Comparison of ENCODE assay signal across 10 cellular contexts in genomic region chr1:145978477-145978859, GRCh38. TPM values are rescaled to one million over a fixed set of nuclear protein-coding genes. Genes with fewer than 3 reads are reported as not detected.
A peak's percentile ranks its signal among the peaks of the same experiment; 100 is the strongest.
DNase-seq lines count a peak whose midpoint lies in the region; ATAC-seq, FAIRE-seq and TF ChIP-seq lines count a peak whose summit lies in the region.
"Had no signal": no experiment of that assay in that cellular context is flagged by ENCODE, and none has a peak within 500 bp of the region (broad histone marks: within the 10 kb centered on the region; RNA-seq: fewer than 3 reads in every experiment).

No MANE protein-coding gene starts in this region.

- no peaks in the 10 kb centered on the region for H3K9me3 ChIP-seq in GM23248 (ENCODE audit: low read depth)
- no peaks in the 10 kb centered on the region for H3K9me3 ChIP-seq in WERI-Rb-1 (ENCODE audit: severe bottlenecking)
- H3K9me3 ChIP-seq in kidney (ENCODE audit: control insufficient read depth in 1 of 2, low read length in 2 of 2): no peaks in the 10 kb centered on the region
- no peaks in the 10 kb centered on the region for H3K9me3 ChIP-seq in HAP-1

- H3K27me3 Mint-ChIP-seq in stimulated activated memory B cell treated with anti-CD40 and anti-IgM and Interleukin-4, amounts not matched to agents 10 μg/mL and 1 μg/mL and 100 μg/mL, for 72 hours: no peaks in the 10 kb centered on the region
- H3K27me3 Mint-ChIP-seq: stimulated activated naive CD8-positive, alpha-beta T cell treated with anti-CD3 and anti-CD28 coated beads, Interleukin-15, amount 100 ng/mL, for 72 hours had no signal

- peak overlapping the region; percentile 55 for H3K4me3 Mint-ChIP-seq in stimulated activated memory B cell treated with anti-CD40 and anti-IgM and Interleukin-4, amounts not matched to agents 10 μg/mL and 1 μg/mL and 100 μg/mL, for 72 hours
- H3K4me3 Mint-ChIP-seq: stimulated activated naive CD8-positive, alpha-beta T cell treated with anti-CD3 and anti-CD28 coated beads, Interleukin-15, amount 100 ng/mL, for 72 hours had no signal

- H3K27me3 ChIP-seq in GM23248 (replicated peaks; ENCODE audit: insufficient read depth) (no peaks in the 10 kb centered on the region), WERI-Rb-1 (ENCODE audit: insufficient read depth, low read depth, severe bottlenecking) (no peaks in the 10 kb centered on the region), HAP-1 (ENCODE audit: low read depth) (no peaks in the 10 kb centered on the region)

- no peaks in the 10 kb centered on the region for H3K9me3 Mint-ChIP-seq in stimulated activated memory B cell treated with anti-CD40 and anti-IgM and Interleukin-4, amounts not matched to agents 10 μg/mL and 1 μg/mL and 100 μg/mL, for 72 hours
- H3K9me3 Mint-ChIP-seq: stimulated activated naive CD8-positive, alpha-beta T cell treated with anti-CD3 and anti-CD28 coated beads, Interleukin-15, amount 100 ng/mL, for 72 hours had no signal

- H3K27ac Mint-ChIP-seq in stimulated activated memory B cell treated with anti-CD40 and anti-IgM and Interleukin-4, amounts not matched to agents 10 μg/mL and 1 μg/mL and 100 μg/mL, for 72 hours: no peak overlapping the region
- H3K27ac Mint-ChIP-seq: stimulated activated naive CD8-positive, alpha-beta T cell treated with anti-CD3 and anti-CD28 coated beads, Interleukin-15, amount 100 ng/mL, for 72 hours had no signal

- no peaks in the 10 kb centered on the region for H4K20me1 ChIP-seq in GM23248 (ENCODE audit: insufficient read depth)

- no peaks in the 10 kb centered on the region for H3K4me1 Mint-ChIP-seq in stimulated activated memory B cell treated with anti-CD40 and anti-IgM and Interleukin-4, amounts not matched to agents 10 μg/mL and 1 μg/mL and 100 μg/mL, for 72 hours

- H3K9me2 ChIP-seq in GM23248 (ENCODE audit: insufficient read depth): no peaks in the 10 kb centered on the region

- H3K4me2 ChIP-seq in GM23248 (ENCODE audit: unreplicated experiment): peak overlapping the region; percentile 80

- ATAC-seq in stimulated activated memory B cell treated with anti-CD40 and anti-IgM and Interleukin-4, amounts not matched to agents 10 μg/mL and 1 μg/mL and 100 μg/mL, for 72 hours: no peak
- ATAC-seq in HG03460 (IDR thresholded peaks at IDR 0.05; ENCODE audit: unreplicated experiment): no peak

- H3K4me3 ChIP-seq in GM23248 (peak overlapping the region; percentile 64), WERI-Rb-1 (ENCODE audit: low read depth, low read length) (no peak overlapping the region), kidney (ENCODE audit: low read length in 2 of 2) (peak overlapping the region in 1 of 2 donors; percentile 43), HAP-1 (no peak overlapping the region)

- H3K36me3 Mint-ChIP-seq in stimulated activated memory B cell treated with anti-CD40 and anti-IgM and Interleukin-4, amounts not matched to agents 10 μg/mL and 1 μg/mL and 100 μg/mL, for 72 hours: peaks cover 18% of the 10 kb centered on the region

- peak overlapping the region; percentile 94 for H3K27ac ChIP-seq in GM23248
- H3K27ac ChIP-seq in WERI-Rb-1: peak overlapping the region; percentile 57
- peak overlapping the region; percentile 92 to 94 for H3K27ac ChIP-seq in kidney (ENCODE audit: low read depth in 2 of 2, low read length in 2 of 2)

- H3K36me3 ChIP-seq in GM23248 (ENCODE audit: low read depth) (no peaks in the 10 kb centered on the region), WERI-Rb-1 (no peaks in the 10 kb centered on the region), kidney (ENCODE audit: control insufficient read depth in 1 of 2, insufficient read depth in 2 of 2, low read length in 2 of 2) (no peaks in the 10 kb centered on the region), HAP-1 (replicated peaks) (0 out of 2 replicates have a peak, but pooled peaks cover 4% of the 10 kb centered on the region)

- no peak for FAIRE-seq in kidney (lab: Jason Lieb, UNC)

- no peak for DNase-seq in GM23248
- DNase-seq in WERI-Rb-1: no peak
- DNase-seq in kidney: no peak
- DNase-seq in HAP-1 (ENCODE audit: low spot score in 2 of 2): no peak
- no peak for DNase-seq in iPS-NIHi11 (ENCODE audit: low spot score)
- no peak for DNase-seq in NCI-H2171 treated with DMSO at 0.1 percent for 48 hours (lab: John Stamatoyannopoulos, UW)
- DNase-seq: posterior cingulate gyrus had no signal

- in situ Hi-C loops in GM23248 (cut with MboI) (no loop called here), HAP-1 (cut with MboI; ENCODE audit: low sequenced_read_pairs) (loop anchor here (5.0 kb wide), 1 partner anchor 34 kb away; no protein-coding TSS in a partner anchor)

- H3K79me2 ChIP-seq in GM23248 (ENCODE audit: insufficient read depth): no peaks in the 10 kb centered on the region

- intact Hi-C loops in kidney (cut with DNase I): no loop called here

- H2AFZ ChIP-seq in GM23248: peak overlapping the region; percentile 80

- H3F3A ChIP-seq in GM23248 (ENCODE audit: insufficient read depth): peaks cover 28% of the 10 kb centered on the region

- TF ChIP-seq CTCF in WERI-Rb-1 (IDR thresholded peaks at IDR 0.05; ENCODE audit: low read depth, low read length) (no peak), kidney (IDR thresholded peaks at IDR 0.05; ENCODE audit: borderline replicate concordance, extremely low read depth, insufficient read depth) (no peak)

- H3K9ac ChIP-seq in GM23248 (peak overlapping the region; percentile 81), kidney (ENCODE audit: low read length in 2 of 2) (peak overlapping the region; percentile 63 to 87)

- H3K4me1 ChIP-seq in GM23248 (ENCODE audit: insufficient read depth) (peaks cover 30% of the 10 kb centered on the region), kidney (ENCODE audit: control insufficient read depth in 1 of 2, insufficient read depth in 1 of 2, low read depth in 1 of 2, low read length in 2 of 2) (peaks cover 44 to 45% of the 10 kb centered on the region in 2 donors), HAP-1 (peaks cover 18% of the 10 kb centered on the region)

RNA-seq across cellular contexts. Expression of gene POLR3GL, which starts 14.0 kb away (rescaled TPM):
- 17.4 and 24.2 TPM in 2 replicates for total RNA-seq in GM23248 (2014; rRNA removed; shearing (Covaris generic))
- 34.7 and 37.9 TPM in 2 replicates for polyA plus RNA-seq in GM23248 (2016; fragmentation: Nextera tagmentation; extraction: Ambion mirVana)
- 19.0 TPM for total RNA-seq in kidney
- polyA plus RNA-seq in kidney (ENCODE audit: insufficient read depth, low read depth, low replicate concordance): 45.6 TPM

RNA-seq across cellular contexts. Expression of gene ANKRD34A, which starts 14.1 kb away (rescaled TPM):
- 0.25 and 1.3 TPM in 2 replicates for total RNA-seq in GM23248 (2014; rRNA removed; shearing (Covaris generic))
- polyA plus RNA-seq in GM23248 (2016; fragmentation: Nextera tagmentation; extraction: Ambion mirVana) (1.9 and 2.3 TPM in 2 replicates), kidney (ENCODE audit: insufficient read depth, low read depth, low replicate concordance) (0.37 TPM)
- 0.76 TPM for total RNA-seq in kidney

RNA-seq across cellular contexts. Expression of gene TXNIP, which starts 17.9 kb away (rescaled TPM):
- 221 and 263 TPM in 2 replicates for total RNA-seq in GM23248 (2014; rRNA removed; shearing (Covaris generic))
- polyA plus RNA-seq in GM23248 (2016; fragmentation: Nextera tagmentation; extraction: Ambion mirVana): 169 and 180 TPM in 2 replicates
- 1,197 TPM for total RNA-seq in kidney
- 356 TPM for polyA plus RNA-seq in kidney (ENCODE audit: insufficient read depth, low read depth, low replicate concordance)

RNA-seq across cellular contexts. Expression of gene LIX1L, which starts 20.7 kb away (rescaled TPM):
- total RNA-seq in GM23248 (2014; rRNA removed; shearing (Covaris generic)): 26.1 and 36.5 TPM in 2 replicates
- polyA plus RNA-seq in GM23248 (2016; fragmentation: Nextera tagmentation; extraction: Ambion mirVana) (18.3 TPM in 2 replicates), kidney (ENCODE audit: insufficient read depth, low read depth, low replicate concordance) (10.0 TPM)
- 27.8 TPM for total RNA-seq in kidney

RNA-seq across cellular contexts. Expression of gene HJV, which starts 43.1 kb away (rescaled TPM):
- total RNA-seq in GM23248 (2014; rRNA removed; shearing (Covaris generic)): not detected in 2 replicates
- polyA plus RNA-seq in GM23248 (2016; fragmentation: Nextera tagmentation; extraction: Ambion mirVana) (not detected in 2 replicates), kidney (ENCODE audit: insufficient read depth, low read depth, low replicate concordance) (1.3 TPM)
- total RNA-seq in kidney: not detected
